In genomic region chrX:3262906-3263305, GRCh38 we compare ENCODE assay signal across 11 cellular contexts.
DNase-seq lines count a peak whose midpoint lies in the region; ATAC-seq and TF ChIP-seq lines count a peak whose summit lies in the region.
"Had no signal": no experiment of that assay in that cellular context is flagged by ENCODE, and none has a peak within 500 bp of the region (broad histone marks: within the 10 kb centered on the region; RNA-seq: fewer than 3 reads in every experiment).

No MANE protein-coding gene starts in this region.

- H3K36me3 ChIP-seq in GM23248 (ENCODE audit: low read depth): no peaks in the 10 kb centered on the region
- H3K36me3 ChIP-seq in SK-N-SH (replicated peaks in 1 of 2; ENCODE audit: control insufficient read depth in 1 of 2, insufficient read depth in 2 of 2, low read length in 1 of 2): no peaks in the 10 kb centered on the region

- ATAC-seq in sciatic nerve: peak; percentile 50
- ATAC-seq in stimulated activated naive B cell treated with anti-CD40 and anti-IgM and Interleukin-4, amounts not matched to agents 10 μg/mL and 1 μg/mL and 100 μg/mL, for 72 hours (replicated peaks): no peak
- ATAC-seq in HG02840 (IDR thresholded peaks at IDR 0.05; ENCODE audit: low FRiP score, unreplicated experiment): no peak

- POLR2A ChIA-PET in SK-N-SH (lab: Yijun Ruan, JAX): no interaction called here

- no peak for TF ChIP-seq RAD21 in SK-N-SH (IDR thresholded peaks at IDR 0.05; ENCODE audit: low read length)

- intact Hi-C loops in sciatic nerve (cut with DNase I): no loop called here

- peak overlapping the region; percentile 36; the same call in 1 of the 2 replicates for H3K9ac ChIP-seq in GM23248
- peak overlapping the region; percentile 43 for H3K9ac ChIP-seq in SK-N-SH

- no peaks in the 10 kb centered on the region for H3K27me3 ChIP-seq in GM23248 (replicated peaks; ENCODE audit: insufficient read depth)
- H3K27me3 ChIP-seq in SK-N-SH (ENCODE audit: insufficient read depth): no peaks in the 10 kb centered on the region

- CTCF ChIA-PET in SK-N-SH (lab: Yijun Ruan, JAX): no interaction called here

- H3K27me3 Mint-ChIP-seq in stimulated activated naive B cell treated with anti-CD40 and anti-IgM and Interleukin-4, amounts not matched to agents 10 μg/mL and 1 μg/mL and 100 μg/mL, for 72 hours: no peaks in the 10 kb centered on the region

- peaks cover 0 to 4% of the 10 kb centered on the region in 2 donors for H3K36me3 Mint-ChIP-seq in stimulated activated naive B cell treated with anti-CD40 and anti-IgM and Interleukin-4, amounts not matched to agents 10 μg/mL and 1 μg/mL and 100 μg/mL, for 72 hours

- DNase-seq in GM23248 (peak; percentile 87), SK-N-SH (no peak), fibroblast of the aortic adventitia (ENCODE audit: low read depth) (peak; percentile 84), sciatic nerve (ENCODE audit: low spot score) (no peak), erythroblast (lab: John Stamatoyannopoulos, UW) (no peak), caudate nucleus (lab: John Stamatoyannopoulos, UW) (no peak)
- DNase-seq in stimulated activated naive B cell treated with anti-CD40 and anti-IgM and Interleukin-4, amounts not matched to agents 10 μg/mL and 1 μg/mL and 100 μg/mL, for 72 hours: no peak
- DNase-seq: activated gamma-delta T cell treated with Interleukin-2 at 50 U/mL for 16 hours, GDM1, NCI-H526 had no signal

- H3K4me1 Mint-ChIP-seq in stimulated activated naive B cell treated with anti-CD40 and anti-IgM and Interleukin-4, amounts not matched to agents 10 μg/mL and 1 μg/mL and 100 μg/mL, for 72 hours: peaks cover 0 to 2% of the 10 kb centered on the region in 2 donors

- H3K79me2 ChIP-seq in GM23248 (ENCODE audit: insufficient read depth) (no peaks in the 10 kb centered on the region), SK-N-SH (ENCODE audit: insufficient read depth) (no peaks in the 10 kb centered on the region)

- H3K4me1 ChIP-seq in GM23248 (ENCODE audit: insufficient read depth): peaks cover 13% of the 10 kb centered on the region
- no peaks in the 10 kb centered on the region for H3K4me1 ChIP-seq in SK-N-SH (ENCODE audit: control insufficient read depth in 1 of 2, insufficient read depth in 2 of 2, low read depth in 1 of 2, low read length in 1 of 2)

- H3K4me3 ChIP-seq in GM23248 (0 out of 2 replicates have a peak overlapping the region, but pooled peaks have one; percentile 32), SK-N-SH (ENCODE audit: low read depth in 2 of 2, low read length in 1 of 2) (no peak overlapping the region), fibroblast of the aortic adventitia (ENCODE audit: low read depth, low read length) (no peak overlapping the region)

- in situ Hi-C loops in GM23248 (cut with MboI): no loop called here

- H4K20me1 ChIP-seq in GM23248 (ENCODE audit: insufficient read depth) (no peaks in the 10 kb centered on the region), SK-N-SH (ENCODE audit: insufficient read depth) (no peaks in the 10 kb centered on the region)

- 0 out of 4 replicates have a peak, but pooled peaks of 1 of the 2 experiments have one; percentile 23 for TF ChIP-seq EP300 in SK-N-SH (IDR thresholded peaks at IDR 0.05; ENCODE audit: borderline replicate concordance in 1 of 2, low read depth in 1 of 2, low read length in 1 of 2)

- WGBS in GM23248 (ENCODE audit: low coverage in 1 of 2, low lambda C conversion rate in 2 of 2, missing lambda C conversion rate in 2 of 2), 2 experiments: 0 to 10% methylated on average over 1 of the region's 1 CpG
- 0% methylated on average over 1 of the region's 1 CpG for WGBS in SK-N-SH (ENCODE audit: low lambda C conversion rate)

- peaks cover 2 to 12% of the 10 kb centered on the region in 2 donors for H3K9me3 Mint-ChIP-seq in stimulated activated naive B cell treated with anti-CD40 and anti-IgM and Interleukin-4, amounts not matched to agents 10 μg/mL and 1 μg/mL and 100 μg/mL, for 72 hours

- H3F3A ChIP-seq in GM23248 (ENCODE audit: insufficient read depth) (peaks cover 19% of the 10 kb centered on the region), SK-N-SH (replicated peaks; ENCODE audit: insufficient read depth) (no peaks in the 10 kb centered on the region)

- H3K4me2 ChIP-seq in GM23248 (ENCODE audit: unreplicated experiment) (peak overlapping the region; percentile 35), SK-N-SH (peak overlapping the region; percentile 31; the same call in 1 of the 2 replicates)

- peak overlapping the region; percentile 80 for H3K27ac ChIP-seq in GM23248
- H3K27ac ChIP-seq in SK-N-SH (ENCODE audit: low read depth in 2 of 2, low read length in 1 of 2): peak overlapping the region in 1 of 2 experiments; percentile 86; a peak in 2 of 4 replicates
- H3K27ac ChIP-seq in caudate nucleus (ENCODE audit: low read depth, low read length): no peak overlapping the region

- H3K9me3 ChIP-seq in GM23248 (ENCODE audit: low read depth) (no peaks in the 10 kb centered on the region), SK-N-SH (no peaks in the 10 kb centered on the region)

- TF ChIP-seq POLR2A in erythroblast (IDR thresholded peaks at IDR 0.05; ENCODE audit: low read length): no peak

- H3K27ac Mint-ChIP-seq in stimulated activated naive B cell treated with anti-CD40 and anti-IgM and Interleukin-4, amounts not matched to agents 10 μg/mL and 1 μg/mL and 100 μg/mL, for 72 hours: no peak overlapping the region

- no peak overlapping the region for H3K4me3 Mint-ChIP-seq in stimulated activated naive B cell treated with anti-CD40 and anti-IgM and Interleukin-4, amounts not matched to agents 10 μg/mL and 1 μg/mL and 100 μg/mL, for 72 hours

- H2AFZ ChIP-seq in GM23248: no peak overlapping the region
- peak overlapping the region; percentile 26; the same call in 1 of the 2 replicates for H2AFZ ChIP-seq in SK-N-SH (ENCODE audit: low read depth)

- H3K9me2 ChIP-seq in GM23248 (ENCODE audit: insufficient read depth): no peaks in the 10 kb centered on the region
- H3K9me2 ChIP-seq in SK-N-SH: no peaks in the 10 kb centered on the region

- TF ChIP-seq CTCF in SK-N-SH (IDR thresholded peaks at IDR 0.05): no peak
- TF ChIP-seq CTCF in fibroblast of the aortic adventitia (IDR thresholded peaks at IDR 0.05; ENCODE audit: insufficient read depth, low read length): no peak

TF ChIP-seq in SK-N-SH, 30 proteins besides CTCF, POLR2A, EP300 and RAD21:
- TF ChIP-seq TCF12 (IDR thresholded peaks at IDR 0.05) (peak; percentile 23), RCOR1 (IDR thresholded peaks at IDR 0.05; ENCODE audit: low read length) (no peak), NFIC (IDR thresholded peaks at IDR 0.05; ENCODE audit: borderline replicate concordance) (peak; percentile 13; the same call in 1 of the 2 replicates), FOSL2 (IDR thresholded peaks at IDR 0.05; ENCODE audit: borderline replicate concordance, low read depth) (peak; percentile 76), USF2 (IDR thresholded peaks at IDR 0.05; ENCODE audit: borderline replicate concordance, low read depth, low read length) (no peak), JUND (IDR thresholded peaks at IDR 0.05) (peak; percentile 67), FOXM1 (IDR thresholded peaks at IDR 0.05; ENCODE audit: low read depth) (no peak), PBX3 (IDR thresholded peaks at IDR 0.05) (no peak)

Comparison
In these comparisons a context has a peak if more than half of its experiments do, and no peak if none do; other contexts are left out.
1. DNase-seq: peak in GM23248 (single experiment) and fibroblast of the aortic adventitia (single experiment); none in SK-N-SH (single experiment), sciatic nerve (single experiment), erythroblast (0 of 2), stimulated activated naive B cell treated with anti-CD40 and anti-IgM and Interleukin-4, amounts not matched to agents 10 μg/mL and 1 μg/mL and 100 μg/mL, for 72 hours (single experiment) and caudate nucleus (0 of 61).